In genomic region chr1:15624315-15624714, GRCh38 we compare ENCODE assay signal across 16 cellular contexts. TPM values are rescaled to one million over a fixed set of nuclear protein-coding genes. Genes with fewer than 3 reads are reported as not detected.
DNase-seq lines count a peak whose midpoint lies in the region; ATAC-seq and TF ChIP-seq lines count a peak whose summit lies in the region.
"Had no signal": no experiment of that assay in that cellular context is flagged by ENCODE, and none has a peak within 500 bp of the region (broad histone marks: within the 10 kb centered on the region; RNA-seq: fewer than 3 reads in every experiment).

No MANE protein-coding gene starts in this region.

- CTCF ChIA-PET in CD4-positive, alpha-beta T cell (lab: Charles Lee): no interaction called here

- no peak for TF ChIP-seq CTCF in CD4-positive, alpha-beta T cell (IDR thresholded peaks at IDR 0.05)
- TF ChIP-seq CTCF in prostate gland (IDR thresholded peaks at IDR 0.05): no peak

- no peak overlapping the region for H3K27ac ChIP-seq in CD4-positive, alpha-beta T cell (ENCODE audit: low read depth, low read length)
- H3K27ac ChIP-seq in prostate gland: peak overlapping the region; percentile 4 to 78

- H3K27ac Mint-ChIP-seq in activated T-cell treated with anti-CD3 and anti-CD28 coated beads, Interleukin-2, amount 50 U/mL, for 24 hours: peak overlapping the region; percentile 53
- H3K27ac Mint-ChIP-seq in CD4-positive, alpha-beta T cell: peak overlapping the region; percentile 8
- H3K27ac Mint-ChIP-seq in activated naive CD8-positive, alpha-beta T cell: peak overlapping the region; percentile 8
- H3K27ac Mint-ChIP-seq: GM23338 had no signal

- no peak overlapping the region for H3K4me3 ChIP-seq in prostate gland
- H3K4me3 ChIP-seq: GM23338 had no signal

- WGBS in prostate gland: 83% methylated on average over 2 of the region's 2 CpGs

- no peak for DNase-seq in activated T-cell treated with anti-CD3 and anti-CD28 coated beads, Interleukin-2, amount 50 U/mL, for 24 hours
- no peak for DNase-seq in activated T-cell treated with anti-CD3 and anti-CD28 coated beads, Interleukin-2, amount 50 U/mL, for 1 hour
- no peak for DNase-seq in CD4-positive, alpha-beta T cell
- DNase-seq in prostate gland (ENCODE audit: low spot score): no peak
- DNase-seq in stimulated activated naive CD4-positive, alpha-beta T cell (lab: John Stamatoyannopoulos, UW): no peak
- DNase-seq: CD8-positive, alpha-beta memory T cell; NCI-H146; NCI-H2081 treated with DMSO at 0.1 percent for 48 hours; NCI-H226; NCI-H526; NK-92 treated with Interleukin-12 subunit alpha and Interleukin-12 subunit beta, amount 100 ng/mL, for 24 hours; OCI-M1 had no signal

- no peaks in the 10 kb centered on the region for H3K27me3 ChIP-seq in CD4-positive, alpha-beta T cell (ENCODE audit: control insufficient read depth, insufficient read depth, low read length)
- H3K27me3 ChIP-seq in prostate gland (replicated peaks; ENCODE audit: insufficient read depth): no peaks in the 10 kb centered on the region

- POLR2A ChIA-PET in CD4-positive, alpha-beta T cell (lab: Charles Lee): no interaction called here

- H3K9me3 ChIP-seq in CD4-positive, alpha-beta T cell (ENCODE audit: control insufficient read depth, low read length): no peaks in the 10 kb centered on the region
- no peaks in the 10 kb centered on the region for H3K9me3 ChIP-seq in prostate gland

- peaks cover 0 to 3% of the 10 kb centered on the region in 2 donors for H3K36me3 ChIP-seq in prostate gland

- peaks cover 82% of the 10 kb centered on the region for H3K36me3 Mint-ChIP-seq in activated T-cell treated with anti-CD3 and anti-CD28 coated beads, Interleukin-2, amount 50 U/mL, for 24 hours (ENCODE audit: low read depth)
- peaks cover 31% of the 10 kb centered on the region for H3K36me3 Mint-ChIP-seq in CD4-positive, alpha-beta T cell (ENCODE audit: low read depth)
- no peaks in the 10 kb centered on the region for H3K36me3 Mint-ChIP-seq in activated naive CD8-positive, alpha-beta T cell

- no peak for TF ChIP-seq POLR2A in prostate gland (IDR thresholded peaks at IDR 0.05)

- H3K4me1 ChIP-seq in prostate gland (replicated peaks): peaks cover 21% of the 10 kb centered on the region

- H3K27me3 Mint-ChIP-seq in activated T-cell treated with anti-CD3 and anti-CD28 coated beads, Interleukin-2, amount 50 U/mL, for 24 hours: no peaks in the 10 kb centered on the region
- H3K27me3 Mint-ChIP-seq in CD4-positive, alpha-beta T cell: no peaks in the 10 kb centered on the region
- H3K27me3 Mint-ChIP-seq in activated naive CD8-positive, alpha-beta T cell: no peaks in the 10 kb centered on the region
- H3K27me3 Mint-ChIP-seq: CD8-positive, alpha-beta memory T cell had no signal

- H3K9me3 Mint-ChIP-seq in activated T-cell treated with anti-CD3 and anti-CD28 coated beads, Interleukin-2, amount 50 U/mL, for 24 hours: no peaks in the 10 kb centered on the region
- no peaks in the 10 kb centered on the region for H3K9me3 Mint-ChIP-seq in CD4-positive, alpha-beta T cell
- H3K9me3 Mint-ChIP-seq in activated naive CD8-positive, alpha-beta T cell (ENCODE audit: low read depth): no peaks in the 10 kb centered on the region
- H3K9me3 Mint-ChIP-seq: CD8-positive, alpha-beta memory T cell; GM23338 had no signal

- ATAC-seq in CD4-positive, alpha-beta T cell (ENCODE audit: poor library complexity): no peak
- no peak for ATAC-seq in GM21526 (IDR thresholded peaks at IDR 0.05; ENCODE audit: low FRiP score, unreplicated experiment)
- ATAC-seq in GM21717 (IDR thresholded peaks at IDR 0.05; ENCODE audit: unreplicated experiment): no peak

- H3K4me1 Mint-ChIP-seq in activated T-cell treated with anti-CD3 and anti-CD28 coated beads, Interleukin-2, amount 50 U/mL, for 24 hours (ENCODE audit: low read depth): peaks cover 76% of the 10 kb centered on the region
- H3K4me1 Mint-ChIP-seq in CD4-positive, alpha-beta T cell (ENCODE audit: low read depth): peaks cover 73% of the 10 kb centered on the region
- peaks cover 66% of the 10 kb centered on the region for H3K4me1 Mint-ChIP-seq in activated naive CD8-positive, alpha-beta T cell (ENCODE audit: low read depth)

- no peak overlapping the region for H3K4me3 Mint-ChIP-seq in activated T-cell treated with anti-CD3 and anti-CD28 coated beads, Interleukin-2, amount 50 U/mL, for 24 hours
- no peak overlapping the region for H3K4me3 Mint-ChIP-seq in CD4-positive, alpha-beta T cell
- peak overlapping the region; percentile 1 for H3K4me3 Mint-ChIP-seq in activated naive CD8-positive, alpha-beta T cell
- H3K4me3 Mint-ChIP-seq: GM23338 had no signal

- intact Hi-C loops in CD4-positive, alpha-beta T cell (cut with DNase I, micrococcal nuclease): no loop called here
- intact Hi-C loops in prostate gland (cut with DNase I): no loop called here

RNA-seq across cellular contexts. Expression of gene DDI2, which starts 7.1 kb away (rescaled TPM):
- 10 to 100 TPM; 24.2 to 29.9 TPM for total RNA-seq in CD4-positive, alpha-beta T cell
- total RNA-seq in prostate gland: 10 to 100 TPM; 47.5 to 58.4 TPM

RNA-seq across cellular contexts. Expression of gene AGMAT, which starts 39.5 kb away (rescaled TPM):
- total RNA-seq in CD4-positive, alpha-beta T cell: 1 to 10 TPM; 3.8 to 4.6 TPM
- 1 to 10 TPM in 1 of 2 donors, under 1 TPM in 1; 0.96 to 1.9 TPM for total RNA-seq in prostate gland

RNA-seq across cellular contexts. Expression of gene PLEKHM2, which starts 59.8 kb away (rescaled TPM):
- 10 to 100 TPM; 77.5 to 82.0 TPM for total RNA-seq in CD4-positive, alpha-beta T cell
- 10 to 100 TPM; 29.0 to 60.4 TPM for total RNA-seq in prostate gland
